Comparison of ENCODE assay signal across 8 cellular contexts in genomic region chr2:18560797-18561085, GRCh38. TPM values are rescaled to one million over a fixed set of nuclear protein-coding genes. Genes with fewer than 3 reads are reported as not detected.
DNase-seq lines count a peak whose midpoint lies in the region; ATAC-seq and TF ChIP-seq lines count a peak whose summit lies in the region.

No MANE protein-coding gene starts in this region.

- peak overlapping the region; percentile 86 for H3K23ac ChIP-seq in neuronal stem cell (ENCODE audit: low read depth, low read length, poor library complexity)

- H3K9ac ChIP-seq in HUES6 (ENCODE audit: low read length) (peak overlapping the region; percentile 61), neuronal stem cell (ENCODE audit: low read depth, low read length, poor library complexity) (no peak overlapping the region)

- no peak overlapping the region for H2BK5ac ChIP-seq in neuronal stem cell (ENCODE audit: low read length)

- H2BK15ac ChIP-seq in neuronal stem cell (ENCODE audit: low read length): no peak overlapping the region

- no peaks in the 10 kb centered on the region for H3K27me3 Mint-ChIP-seq in dendritic cell treated with granulocyte-macrophage colony-stimulating factor and Interleukin-4, amounts not matched to agents 40 ng/mL and 50 ng/mL, for 4 days

- H4K8ac ChIP-seq in neuronal stem cell (ENCODE audit: low read depth, low read length): no peak overlapping the region

- peaks cover under 1% of the 10 kb centered on the region for H3K36me3 ChIP-seq in HUES6 (ENCODE audit: control insufficient read depth, insufficient read depth, low read length)
- peaks cover 0 to 27% of the 10 kb centered on the region in 2 donors for H3K36me3 ChIP-seq in neuronal stem cell (replicated peaks in 1 of 2; ENCODE audit: control insufficient read depth in 2 of 2, insufficient read depth in 2 of 2, low read length in 2 of 2)

- H2AFZ ChIP-seq in neuronal stem cell (ENCODE audit: low read length): peak overlapping the region; percentile 91

- H3K27ac ChIP-seq in HUES6 (ENCODE audit: low read depth, low read length) (no peak overlapping the region), neuronal stem cell (replicated peaks; ENCODE audit: low read length) (no peak overlapping the region)

- DNase-seq in neuronal stem cell (ENCODE audit: low spot score): no peak
- no peak for DNase-seq in cortex of kidney (lab: John Stamatoyannopoulos, UW)
- DNase-seq in SKM-1 treated with dmso at 0.1 percent for 144 hours (lab: John Stamatoyannopoulos, UW; ENCODE audit: unreplicated experiment): no peak
- no peak for DNase-seq in head of caudate nucleus

- H2BK120ac ChIP-seq in neuronal stem cell (ENCODE audit: low read depth, low read length): no peak overlapping the region

- H3K4ac ChIP-seq in neuronal stem cell (ENCODE audit: low read length): no peak overlapping the region

- H2BK12ac ChIP-seq in neuronal stem cell (ENCODE audit: low read length): no peak overlapping the region

- H3K9me3 ChIP-seq in HUES6 (ENCODE audit: control insufficient read depth, insufficient read depth, low read depth, low read length): no peaks in the 10 kb centered on the region
- H3K9me3 ChIP-seq in neuronal stem cell (replicated peaks in 1 of 2; ENCODE audit: control insufficient read depth in 2 of 2, insufficient read depth in 1 of 2, low read depth in 1 of 2, low read length in 2 of 2): peaks cover 0 to 3% of the 10 kb centered on the region in 2 donors

- no peak overlapping the region for H3K14ac ChIP-seq in neuronal stem cell (ENCODE audit: low read length)

- no peak overlapping the region for H4K91ac ChIP-seq in neuronal stem cell (ENCODE audit: low read depth, low read length, poor library complexity)

- peak overlapping the region; percentile 88 for H3K27ac Mint-ChIP-seq in dendritic cell treated with granulocyte-macrophage colony-stimulating factor and Interleukin-4, amounts not matched to agents 40 ng/mL and 50 ng/mL, for 4 days

- peak overlapping the region; percentile 27 for H3K18ac ChIP-seq in neuronal stem cell (ENCODE audit: low read length)

- peak; percentile 65 for TF ChIP-seq POLR2A in GM18526 (IDR thresholded peaks at IDR 0.05; ENCODE audit: extremely low read depth, insufficient read length)

- H3K36me3 Mint-ChIP-seq in dendritic cell treated with granulocyte-macrophage colony-stimulating factor and Interleukin-4, amounts not matched to agents 40 ng/mL and 50 ng/mL, for 4 days (ENCODE audit: low read depth): peaks cover 6% of the 10 kb centered on the region

- WGBS in neuronal stem cell (ENCODE audit: extremely low coverage in 2 of 2, insufficient read length in 2 of 2, insufficient replicate concordance in 1 of 2), 2 donors: no CpG with 5 or more reads among the region's 3 CpGs

- ATAC-seq in GM18907 (IDR thresholded peaks at IDR 0.05; ENCODE audit: unreplicated experiment): no peak

- H3K79me1 ChIP-seq in neuronal stem cell (ENCODE audit: low read depth, low read length): no peaks in the 10 kb centered on the region

- no peaks in the 10 kb centered on the region for H3K9me3 Mint-ChIP-seq in dendritic cell treated with granulocyte-macrophage colony-stimulating factor and Interleukin-4, amounts not matched to agents 40 ng/mL and 50 ng/mL, for 4 days

- intact Hi-C loops in dendritic cell treated with granulocyte-macrophage colony-stimulating factor and Interleukin-4, amounts not matched to agents 40 ng/mL and 50 ng/mL, for 4 days (cut with micrococcal nuclease): loop anchor here (1.0 kb wide), 1 partner anchor 1341 kb away; the partner anchor contains the start of gene TTC32
- intact Hi-C loops in head of caudate nucleus (cut with DNase I): no loop called here

- H3K4me1 Mint-ChIP-seq in dendritic cell treated with granulocyte-macrophage colony-stimulating factor and Interleukin-4, amounts not matched to agents 40 ng/mL and 50 ng/mL, for 4 days (ENCODE audit: low read depth): peaks cover 17% of the 10 kb centered on the region

- peak overlapping the region; percentile 85 for H3K4me3 Mint-ChIP-seq in dendritic cell treated with granulocyte-macrophage colony-stimulating factor and Interleukin-4, amounts not matched to agents 40 ng/mL and 50 ng/mL, for 4 days

- H3K4me2 ChIP-seq in neuronal stem cell (ENCODE audit: insufficient read depth, low read length, poor library complexity, severe bottlenecking): peak overlapping the region; percentile 76

- H3K4me3 ChIP-seq in HUES6 (ENCODE audit: low read depth, low read length) (peak overlapping the region; percentile 88), neuronal stem cell (ENCODE audit: low read length in 2 of 2) (peak overlapping the region; percentile 60 to 83)

- H3K4me1 ChIP-seq in HUES6 (ENCODE audit: control insufficient read depth, insufficient read depth, low read length) (peaks cover 8% of the 10 kb centered on the region; the same call in 1 of the 2 replicates), neuronal stem cell (ENCODE audit: control insufficient read depth in 2 of 2, insufficient read depth in 1 of 2, low read depth in 1 of 2, low read length in 2 of 2) (peaks cover 2 to 4% of the 10 kb centered on the region in 2 donors)

- no peak overlapping the region for H2AK5ac ChIP-seq in neuronal stem cell (ENCODE audit: low read depth, low read length)

- no peaks in the 10 kb centered on the region for H3K27me3 ChIP-seq in HUES6 (ENCODE audit: control insufficient read depth, insufficient read depth, low read length)
- H3K27me3 ChIP-seq in neuronal stem cell (ENCODE audit: control insufficient read depth in 3 of 3, insufficient read depth in 3 of 3, low read depth in 1 of 3, low read length in 3 of 3): no peaks in the 10 kb centered on the region

RNA-seq across cellular contexts. Expression of gene RDH14, which starts 0.3 kb away (rescaled TPM):
- 15.5 TPM for polyA plus RNA-seq in neuronal stem cell (2013, experiment 1 of 2)
- polyA plus RNA-seq in neuronal stem cell (2013, experiment 2 of 2): 16.0 TPM

RNA-seq across cellular contexts. Expression of gene NT5C1B, which starts 28.6 kb away (rescaled TPM):
- polyA plus RNA-seq in neuronal stem cell (2013, experiment 1 of 2): not detected
- polyA plus RNA-seq in neuronal stem cell (2013, experiment 2 of 2): not detected
